ENCODE assay signal across 8 cellular contexts in the genomic region with DNA sequence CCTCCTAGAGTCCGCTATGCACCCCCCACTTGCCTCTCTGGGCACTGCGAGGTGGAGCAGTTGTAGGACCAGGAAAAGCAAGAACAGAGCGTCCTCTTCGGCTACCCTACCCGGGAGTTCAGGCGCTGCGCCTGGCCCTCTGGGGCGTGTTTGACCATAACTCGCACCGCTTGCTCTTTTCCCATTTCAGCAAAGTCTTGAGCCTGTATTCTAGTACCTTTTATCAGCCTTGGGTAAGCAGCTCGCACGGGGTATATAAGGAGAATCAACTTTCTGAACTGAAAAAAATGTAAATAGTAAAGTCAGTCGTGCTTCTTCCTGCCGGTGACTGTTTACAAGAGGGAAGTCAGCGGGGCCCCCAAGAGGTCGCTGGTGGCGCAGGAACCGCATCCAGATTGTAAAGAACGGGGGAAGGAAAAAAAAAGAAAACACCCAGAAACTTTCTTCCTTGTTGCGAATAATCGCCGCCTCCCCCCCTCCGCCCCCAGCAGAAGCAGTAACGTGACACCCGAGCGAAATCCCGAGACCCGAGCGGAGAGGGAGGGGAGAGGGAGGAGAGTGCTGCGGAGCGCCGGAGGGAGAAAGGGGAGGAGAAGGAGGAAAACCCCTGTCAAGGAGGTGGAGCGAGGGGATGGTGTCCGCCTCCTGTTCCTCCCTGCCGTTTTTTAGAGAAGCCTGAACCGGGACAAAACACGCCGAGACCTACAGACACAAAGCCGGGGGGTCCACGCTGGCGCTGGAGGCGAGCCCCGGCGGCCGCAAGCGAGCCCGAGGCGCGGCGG. TPM values are rescaled to one million over a fixed set of nuclear protein-coding genes. Genes with fewer than 3 reads are reported as not detected.
A peak's percentile ranks its signal among the peaks of the same experiment; 100 is the strongest.
DNase-seq lines count a peak whose midpoint lies in the region; ATAC-seq, FAIRE-seq and TF ChIP-seq lines count a peak whose summit lies in the region.

A gene with protein sequence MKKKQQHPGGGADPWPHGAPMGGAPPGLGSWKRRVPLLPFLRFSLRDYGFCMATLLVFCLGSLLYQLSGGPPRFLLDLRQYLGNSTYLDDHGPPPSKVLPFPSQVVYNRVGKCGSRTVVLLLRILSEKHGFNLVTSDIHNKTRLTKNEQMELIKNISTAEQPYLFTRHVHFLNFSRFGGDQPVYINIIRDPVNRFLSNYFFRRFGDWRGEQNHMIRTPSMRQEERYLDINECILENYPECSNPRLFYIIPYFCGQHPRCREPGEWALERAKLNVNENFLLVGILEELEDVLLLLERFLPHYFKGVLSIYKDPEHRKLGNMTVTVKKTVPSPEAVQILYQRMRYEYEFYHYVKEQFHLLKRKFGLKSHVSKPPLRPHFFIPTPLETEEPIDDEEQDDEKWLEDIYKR (plus strand): TSS at position 668 of the 782 bp plus-strand sequence. CDS start 401 bp downstream, outside the sequence.

- H3K27me3 ChIP-seq in BLaER1 treated with 17β-estradiol and CSF1 and Interleukin-3, amounts not matched to agents 10 nM and 100 nM, result peaks cover 0 to 24% (median 18%) of the 10 kb centered on the region in 11 experiments; a peak in 11 of 22 replicates
- H3K27me3 ChIP-seq in GM12878 (replicated peaks in 1 of 2; ENCODE audit: control insufficient read depth in 2 of 2, insufficient read depth in 2 of 2, low read length in 1 of 2) (peaks cover 1 to 17% of the 10 kb centered on the region in 2 experiments; a peak in 3 of 4 replicates), rectal smooth muscle tissue (ENCODE audit: control insufficient read depth, insufficient read depth, low read length) (peaks cover 3% of the 10 kb centered on the region)

- peaks cover 15 to 37% (median 28%) of the 10 kb centered on the region in 11 experiments; a peak in 20 of 22 replicates for H4K20me1 ChIP-seq in BLaER1 treated with 17β-estradiol and CSF1 and Interleukin-3, amounts not matched to agents 10 nM and 100 nM
- no peaks in the 10 kb centered on the region for H4K20me1 ChIP-seq in GM12878 (ENCODE audit: control insufficient read depth, insufficient read depth)

- BruUV-seq in GM12878 (replicated peaks; lab: Mats Ljungman, UMichigan), result no TSS peak

- peak within 1 kb of the TSS; percentile 71 for H2AFZ ChIP-seq in GM12878 (ENCODE audit: control insufficient read depth, low read depth, low read length)

- intact Hi-C loops in GM12878 (cut with micrococcal nuclease; ENCODE audit: unreplicated experiment), result loop anchor here (1.0 to 5.0 kb wide), 4 partner anchors 14 to 280 kb away; no protein-coding TSS in a partner anchor

- ATAC-seq in GM19395 (IDR thresholded peaks at IDR 0.05; ENCODE audit: unreplicated experiment), result peak; percentile 59
- ATAC-seq in GM12878, result peak; percentile 47
- no peak for ATAC-seq in HG03520 (IDR thresholded peaks at IDR 0.05; ENCODE audit: unreplicated experiment)

- no peaks in the 10 kb centered on the region for H3K79me2 ChIP-seq in GM12878 (ENCODE audit: control insufficient read depth, insufficient read depth, low read length)

- peaks cover 23 to 42% (median 28%) of the 10 kb centered on the region in 10 experiments for H3K4me1 ChIP-seq in BLaER1 treated with 17β-estradiol and CSF1 and Interleukin-3, amounts not matched to agents 10 nM and 100 nM
- H3K4me1 ChIP-seq in GM12878 (ENCODE audit: control insufficient read depth, insufficient read depth, low read length), result no peaks in the 10 kb centered on the region
- peaks cover 7% of the 10 kb centered on the region for H3K4me1 ChIP-seq in rectal smooth muscle tissue (ENCODE audit: control insufficient read depth, insufficient read depth, low read length)

- H3K27ac ChIP-seq in BLaER1 treated with 17β-estradiol and CSF1 and Interleukin-3, amounts not matched to agents 10 nM and 100 nM, result peak within 1 kb of the TSS; percentile 62 to 94 (median 84)
- no peak within 1 kb of the TSS for H3K27ac ChIP-seq in GM12878 (ENCODE audit: control insufficient read depth, insufficient read depth)
- peak within 1 kb of the TSS; percentile 90 for H3K27ac ChIP-seq in rectal smooth muscle tissue (ENCODE audit: low read depth, low read length)

- in situ Hi-C loops in GM12878 (cut with MboI), result no loop called here

- FAIRE-seq in GM12878 (lab: Jason Lieb, UNC), result no peak

- no peak for TF ChIP-seq EP300 in GM12878 (IDR thresholded peaks at IDR 0.05; ENCODE audit: borderline replicate concordance in 1 of 2, control insufficient read depth in 1 of 2, low read depth in 2 of 2, low read length in 2 of 2)

- TF ChIP-seq CTCF in LNCAP (IDR thresholded peaks at IDR 0.05) (peak; percentile 55), GM12878 (IDR thresholded peaks at IDR 0.05 in 2 of 3, conservative IDR thresholded peaks at IDR 0.05 in 1 of 3; ENCODE audit: control insufficient read depth in 2 of 3, extremely low read depth in 1 of 3, insufficient read depth in 1 of 3, low read depth in 3 of 3, low read length in 3 of 3) (peak; percentile 47 to 70 (median 57))

- H3K9ac ChIP-seq in BLaER1 treated with 17β-estradiol and CSF1 and Interleukin-3, amounts not matched to agents 10 nM and 100 nM, result peak within 1 kb of the TSS; percentile 70 to 95 (median 87)
- H3K9ac ChIP-seq in GM12878 (ENCODE audit: control insufficient read depth, insufficient read depth, low read length), result peak within 1 kb of the TSS; percentile 35; the same call in 1 of the 2 replicates
- H3K9ac ChIP-seq in rectal smooth muscle tissue (ENCODE audit: low read length), result peak within 1 kb of the TSS; percentile 36

- RAD21 ChIA-PET in GM12878 (lab: Charles Lee; ENCODE audit: unreplicated experiment), result interaction anchor here (0.8 to 5.9 kb wide), 6 partner anchors 12 to 285 kb away, joined by 3 to 52 read pairs (median 4); no protein-coding TSS in a partner anchor

- DNase-seq in T follicular helper cell (ENCODE audit: low read depth), result peak; percentile 64
- DNase-seq in GM12878 (ENCODE audit: low read depth, low spot score), result no peak
- DNase-seq in hippocampal formation (lab: John Stamatoyannopoulos, UW), result peak; percentile 58 to 59

- peak within 1 kb of the TSS; percentile 94 to 100 (median 98) for H3K4me2 ChIP-seq in BLaER1 treated with 17β-estradiol and CSF1 and Interleukin-3, amounts not matched to agents 10 nM and 100 nM
- peak within 1 kb of the TSS; percentile 87 for H3K4me2 ChIP-seq in GM12878 (ENCODE audit: control insufficient read depth, insufficient read depth)

- CTCF ChIA-PET in GM12878 (lab: Yijun Ruan, JAX), result interaction anchor here (0.7 to 2.6 kb wide), 6 partner anchors 10 to 203 kb away, joined by 3 to 6 read pairs (median 4); no protein-coding TSS in a partner anchor

- no peak for TF ChIP-seq POLR2A in GM12878 (IDR thresholded peaks at IDR 0.05; ENCODE audit: low read depth, low read length)

- TF ChIP-seq RAD21 in GM12878 (IDR thresholded peaks at IDR 0.05; ENCODE audit: insufficient read depth, low read depth, low read length), result peak; percentile 85

- peak within 1 kb of the TSS; percentile 71 to 96 (median 85) for H3K4me3 ChIP-seq in BLaER1 treated with 17β-estradiol and CSF1 and Interleukin-3, amounts not matched to agents 10 nM and 100 nM
- H3K4me3 ChIP-seq in GM12878 (peak within 1 kb of the TSS; percentile 64), rectal smooth muscle tissue (ENCODE audit: low read length) (peak within 1 kb of the TSS; percentile 84)

- no peaks in the 10 kb centered on the region for H3K9me3 ChIP-seq in BLaER1 treated with 17β-estradiol and CSF1 and Interleukin-3, amounts not matched to agents 10 nM and 100 nM (replicated peaks in 1 of 11)
- no peaks in the 10 kb centered on the region; the same call in 2 of the 3 replicates for H3K9me3 ChIP-seq in GM12878 (replicated peaks; ENCODE audit: control insufficient read depth, insufficient read depth, low read length)

- 3% methylated on average over 27 of the region's 50 CpGs for WGBS in GM12878 (ENCODE audit: insufficient coverage, insufficient replicate concordance, low lambda C conversion rate, missing lambda C conversion rate)

- POLR2A ChIA-PET in GM12878 (lab: Charles Lee), result interaction anchor here (0.6 to 1.0 kb wide), 2 partner anchors 169 to 817 kb away, joined by 3 to 5 read pairs; no protein-coding TSS in a partner anchor

- SMC1A ChIA-PET in GM12878 (lab: Charles Lee; ENCODE audit: uncharacterized antibody, unreplicated experiment), result interaction anchor here (0.6 to 4.3 kb wide), 4 partner anchors 14 to 47 kb away, joined by 3 to 42 read pairs (median 3); no protein-coding TSS in a partner anchor

- H3K36me3 ChIP-seq in BLaER1 treated with 17β-estradiol and CSF1 and Interleukin-3, amounts not matched to agents 10 nM and 100 nM, result peaks cover 0 to 6% (median 0%) of the 10 kb centered on the region in 11 experiments; a peak in 1 of 22 replicates
- H3K36me3 ChIP-seq in GM12878 (ENCODE audit: control insufficient read depth in 2 of 2, insufficient read depth in 2 of 2, low read length in 1 of 2) (no peaks in the 10 kb centered on the region), rectal smooth muscle tissue (ENCODE audit: control insufficient read depth, insufficient read depth, low read length) (no peaks in the 10 kb centered on the region)

TF ChIP-seq in GM12878, 131 proteins besides CTCF, POLR2A, EP300 and RAD21 (continues in another document):
- peak; percentile 88 for TF ChIP-seq ZNF384 (IDR thresholded peaks at IDR 0.05; ENCODE audit: borderline replicate concordance, low read depth, low read length)

RNA-seq across cellular contexts. Expression of the gene that starts here (rescaled TPM):
- 88.0 and 95.1 TPM in 2 replicates for total RNA-seq in GM12878 (2013; cell fraction: nucleolus; rRNA removed)
- total RNA-seq in GM12878 (2014; rRNA removed) (1.6 and 2.1 TPM in 2 replicates), GM12878 (2014; rRNA removed; fragmentation: Illumina TruSeq; extraction: Trizol) (2.1 and 2.7 TPM in 2 replicates), GM12878 (2021) (2.2 and 2.4 TPM in 2 replicates)
- polyA plus RNA-seq in GM12878 (2011; ENCODE audit: low read depth), result 6.3 TPM
- polyA plus RNA-seq in GM12878 (2011; rRNA removed) (43.3 and 58.0 TPM in 2 replicates), GM12878 (2014; fragmentation: Illumina TruSeq; extraction: Trizol) (2.4 and 3.8 TPM in 2 replicates), GM12878 (2014; fragmentation: Nextera tagmentation; extraction: Ambion mirVana) (1 to 10 TPM; 3.6 to 3.7 TPM), GM12878 (2014; rRNA removed) (1.4 and 1.8 TPM in 2 replicates), GM12878 (2016; fragmentation: Nextera tagmentation; extraction: Ambion mirVana) (1 to 10 TPM in 1 of 2 experiments, under 1 TPM in 1; 0.74 to 1.7 TPM)
- polyA plus RNA-seq in GM12878 (2011; cell fraction: cytosol; rRNA removed), result 25.8 and 30.4 TPM in 2 replicates
- polyA plus RNA-seq in GM12878 (2011; cell fraction: nucleus; rRNA removed), result 23.1 and 29.5 TPM in 2 replicates
- 2.6 and 4.9 TPM in 2 replicates for polyA plus RNA-seq in GM12878 (2012)
- 38.6 and 38.8 TPM in 2 replicates for polyA minus RNA-seq in GM12878 (2011; rRNA and poly(A)+ RNA removed)
- 14.5 and 17.2 TPM in 2 replicates for polyA minus RNA-seq in GM12878 (2011; cell fraction: cytosol; rRNA and poly(A)+ RNA removed)
- 27.8 and 36.4 TPM in 2 replicates for polyA minus RNA-seq in GM12878 (2011; cell fraction: nucleus; rRNA and poly(A)+ RNA removed)

Comparison
In these comparisons a context has a peak if more than half of its experiments do, and no peak if none do; other contexts are left out.
1. H3K9ac ChIP-seq: peak in every context shown above with its lines; median percentile 87 in BLaER1 treated with 17β-estradiol and CSF1 and Interleukin-3, amounts not matched to agents 10 nM and 100 nM; 36 in rectal smooth muscle tissue; 35 in GM12878.